In the genomic region with DNA sequence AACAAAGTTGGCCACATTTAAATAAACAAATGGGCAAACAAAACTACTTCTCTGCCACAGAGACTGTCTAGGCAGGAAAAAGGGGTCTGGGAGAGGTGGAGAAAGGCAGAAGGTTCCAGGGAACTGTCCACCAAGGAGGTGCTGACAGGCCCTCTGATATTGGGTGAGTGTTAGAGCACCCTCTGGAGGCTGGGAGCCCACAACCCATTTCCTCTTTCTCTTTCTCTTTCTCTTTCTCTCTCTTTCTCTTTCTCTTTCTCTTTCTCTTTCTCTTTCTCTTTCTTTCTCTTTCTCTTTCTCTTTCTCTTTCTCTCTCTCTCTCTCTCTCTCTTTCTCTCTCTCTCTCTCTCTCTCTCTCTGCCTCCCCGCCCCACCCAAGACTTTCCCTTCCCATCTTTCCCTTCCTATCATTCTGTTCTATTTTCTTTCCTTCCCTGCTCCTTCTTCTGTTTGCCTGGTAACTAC, we compare ENCODE assay signal across 8 cellular contexts.
DNase-seq lines count a peak whose midpoint lies in the region; ATAC-seq and TF ChIP-seq lines count a peak whose summit lies in the region.

No MANE protein-coding gene starts in this region.

- TF ChIP-seq CTCF in right atrium auricular region (IDR thresholded peaks at IDR 0.05) (peak in 1 of 2 donors; percentile 57), osteoblast (IDR thresholded peaks at IDR 0.05; ENCODE audit: extremely low read depth, low read depth, low read length) (peak; percentile 27)

- H2AFZ ChIP-seq in osteoblast (ENCODE audit: low read length) = no peak overlapping the region

- no peaks in the 10 kb centered on the region for H3K27me3 ChIP-seq in right atrium auricular region
- H3K27me3 ChIP-seq in osteoblast (ENCODE audit: insufficient read depth, low read length) = no peaks in the 10 kb centered on the region

- H3K9me3 ChIP-seq in right atrium auricular region (no peaks in the 10 kb centered on the region), osteoblast (ENCODE audit: low read depth, low read length) (no peaks in the 10 kb centered on the region)

- no peaks in the 10 kb centered on the region for H3K79me2 ChIP-seq in osteoblast (ENCODE audit: insufficient read depth, low read length)

- H3K4me1 ChIP-seq in right atrium auricular region = no peaks in the 10 kb centered on the region
- H3K4me1 ChIP-seq in osteoblast (ENCODE audit: insufficient read depth, low read length) = no peaks in the 10 kb centered on the region

- H3K4me2 ChIP-seq in osteoblast (ENCODE audit: insufficient read depth, low read length) = no peak overlapping the region

- H3K36me3 ChIP-seq in right atrium auricular region (no peaks in the 10 kb centered on the region), osteoblast (ENCODE audit: insufficient read depth, low read length) (no peaks in the 10 kb centered on the region)

- peak; percentile 76 for ATAC-seq in Right ventricle myocardium superior (ENCODE audit: poor library complexity)
- peak; percentile 98 for ATAC-seq in GM21786 (IDR thresholded peaks at IDR 0.05; ENCODE audit: unreplicated experiment)

- H3K27ac ChIP-seq in right atrium auricular region (no peak overlapping the region), osteoblast (ENCODE audit: low read depth, low read length) (no peak overlapping the region)

- peak; percentile 48 for DNase-seq in Right ventricle myocardium superior
- DNase-seq in right atrium auricular region (ENCODE audit: low spot score) = no peak
- DNase-seq in HuH-7.5 (ENCODE audit: low spot score) = peak; percentile 32
- peak; percentile 33 for DNase-seq in SK-N-DZ (ENCODE audit: low spot score)
- DNase-seq in erythroblast (lab: John Stamatoyannopoulos, UW) = peak; percentile 70 to 76
- no peak for DNase-seq in osteoblast (ENCODE audit: insufficient read length, low spot score, missing footprints)
- DNase-seq in NCI-H187 treated with DMSO at 0.1 percent for 48 hours (lab: John Stamatoyannopoulos, UW) = no peak

- intact Hi-C loops in Right ventricle myocardium superior (cut with DNase I) = loop anchor here (10.0 kb wide), 1 partner anchor 160 kb away; no protein-coding TSS in a partner anchor

- no peak for TF ChIP-seq POLR2A in erythroblast (IDR thresholded peaks at IDR 0.05; ENCODE audit: low read length)

- H3K4me3 ChIP-seq in right atrium auricular region = no peak overlapping the region
- H3K4me3 ChIP-seq in osteoblast (ENCODE audit: insufficient read depth, low read length) = no peak overlapping the region

- no peaks in the 10 kb centered on the region for H4K20me1 ChIP-seq in osteoblast (ENCODE audit: insufficient read depth, low read length)

Comparison
In these comparisons a context has a peak if more than half of its experiments do, and no peak if none do; other contexts are left out.
1. DNase-seq: peak in Right ventricle myocardium superior (single experiment), HuH-7.5 (single experiment), SK-N-DZ (single experiment) and erythroblast (2 of 2); none in right atrium auricular region (single experiment), osteoblast (single experiment) and NCI-H187 treated with DMSO at 0.1 percent for 48 hours (single experiment).